ENCODE assay signal across 17 cellular contexts in genomic region chr5:32115985-32116384, GRCh38. TPM values are rescaled to one million over a fixed set of nuclear protein-coding genes. Genes with fewer than 3 reads are reported as not detected.
A peak's percentile ranks its signal among the peaks of the same experiment; 100 is the strongest.
DNase-seq lines count a peak whose midpoint lies in the region; ATAC-seq, FAIRE-seq and TF ChIP-seq lines count a peak whose summit lies in the region.
"Had no signal": no experiment of that assay in that cellular context is flagged by ENCODE, and none has a peak within 500 bp of the region (broad histone marks: within the 10 kb centered on the region; RNA-seq: fewer than 3 reads in every experiment).

No MANE protein-coding gene starts in this region.

- H3K27me3 Mint-ChIP-seq in activated CD4-positive, alpha-beta memory T cell treated with anti-CD3 and anti-CD28 coated beads, Interleukin-2, amount 10 ng/mL, durations not matched to agents 7 days and 5 days: no peaks in the 10 kb centered on the region

- H3K36me3 Mint-ChIP-seq in activated CD4-positive, alpha-beta memory T cell treated with anti-CD3 and anti-CD28 coated beads, Interleukin-2, amount 10 ng/mL, durations not matched to agents 7 days and 5 days (ENCODE audit: low read depth): peaks cover 56% of the 10 kb centered on the region

- H3K9me3 ChIP-seq in A549 (no peaks in the 10 kb centered on the region), uterus (no peaks in the 10 kb centered on the region)
- H3K9me3 ChIP-seq: heart right ventricle, lower lobe of right lung, stomach had no signal

- CTCF ChIA-PET in A549 (lab: Yijun Ruan, JAX): interaction anchor here (1.0 to 1.7 kb wide), 3 partner anchors 12 to 307 kb away, joined by 3 to 5 read pairs (median 4); no protein-coding TSS in a partner anchor
- CTCF ChIA-PET in activated CD4-positive, alpha-beta memory T cell treated with anti-CD3 and anti-CD28 coated beads, Interleukin-2, amount 10 ng/mL, durations not matched to agents 7 days and 5 days (lab: Charles Lee): no interaction called here

- no peak for FAIRE-seq in A549 (lab: Jason Lieb, UNC)

- ATAC-seq in A549: peak; percentile 74 to 75
- ATAC-seq: lower lobe of right lung had no signal

- peaks cover 23% of the 10 kb centered on the region for H3K4me1 Mint-ChIP-seq in activated CD4-positive, alpha-beta memory T cell treated with anti-CD3 and anti-CD28 coated beads, Interleukin-2, amount 10 ng/mL, durations not matched to agents 7 days and 5 days

- TF ChIP-seq POLR2A in A549 (IDR thresholded peaks at IDR 0.05; ENCODE audit: low read length) (no peak), uterus (IDR thresholded peaks at IDR 0.05) (no peak)

- TF ChIP-seq CTCF in A549 (IDR thresholded peaks at IDR 0.05) (no peak), uterus (IDR thresholded peaks at IDR 0.05) (no peak)

- POLR2A ChIA-PET in A549 (lab: Yijun Ruan, JAX): no interaction called here
- POLR2A ChIA-PET in activated CD4-positive, alpha-beta memory T cell treated with anti-CD3 and anti-CD28 coated beads, Interleukin-2, amount 10 ng/mL, durations not matched to agents 7 days and 5 days (lab: Charles Lee): no interaction called here

- H3K27ac ChIP-seq in A549: no peak overlapping the region
- H3K27ac ChIP-seq in uterus: no peak overlapping the region
- H3K27ac ChIP-seq: heart right ventricle, lower lobe of right lung, parathyroid adenoma, stomach had no signal

- H3K36me3 ChIP-seq in uterus: no peaks in the 10 kb centered on the region

- intact Hi-C loops in uterus (cut with DNase I; ENCODE audit: low total_unique reads): no loop called here

- H3K4me1 ChIP-seq in A549 (no peaks in the 10 kb centered on the region), uterus (no peaks in the 10 kb centered on the region)
- H3K4me1 ChIP-seq: lower lobe of right lung, parathyroid adenoma had no signal

- no peaks in the 10 kb centered on the region for H3K9me3 Mint-ChIP-seq in activated CD4-positive, alpha-beta memory T cell treated with anti-CD3 and anti-CD28 coated beads, Interleukin-2, amount 10 ng/mL, durations not matched to agents 7 days and 5 days

- H3K4me2 ChIP-seq in A549: no peak overlapping the region

- H3K27me3 ChIP-seq in uterus: no peaks in the 10 kb centered on the region
- H3K27me3 ChIP-seq: heart right ventricle, stomach had no signal

- 89% methylated on average over 3 of the region's 3 CpGs for WGBS in A549 (ENCODE audit: missing lambda C conversion rate)

- TF ChIP-seq RAD21 in A549 (conservative IDR thresholded peaks at IDR 0.05 in 1 of 2, IDR thresholded peaks at IDR 0.05 in 1 of 2): no peak

- DNase-seq in A549 (ENCODE audit: low read depth in 1 of 2, low spot score in 1 of 2) (peak; percentile 15 to 22), EH (ENCODE audit: low read depth) (peak; percentile 21), iPS-NIHi11 (ENCODE audit: low spot score) (peak; percentile 21), uterus (no peak), NCI-H187 treated with DMSO at 0.1 percent for 48 hours (lab: John Stamatoyannopoulos, UW) (no peak), NCI-H1694 (lab: John Stamatoyannopoulos, UW) (no peak)
- DNase-seq in activated CD4-positive, alpha-beta memory T cell treated with anti-CD3 and anti-CD28 coated beads, Interleukin-2, amount 10 ng/mL, durations not matched to agents 7 days and 5 days: no peak
- DNase-seq in stimulated activated CD4-positive, alpha-beta T cell treated with anti-CD3 and anti-CD28 coated beads, Interleukin-4, amount 100 ng/mL, for 1 hour: no peak
- DNase-seq: activated CD8-positive, alpha-beta memory T cell treated with anti-CD3 and anti-CD28 coated beads for 24 hours; COR-L47; GOT3; heart right ventricle; lower lobe of right lung; NCI-H1930; stimulated activated CD4-positive, alpha-beta T cell treated with anti-CD3 and anti-CD28 coated beads, Interleukin-2, amount 100 ng/mL, for 24 hours; stomach had no signal

- no peak overlapping the region for H3K4me3 ChIP-seq in A549
- no peak overlapping the region for H3K4me3 ChIP-seq in uterus
- H3K4me3 ChIP-seq: heart right ventricle, lower lobe of right lung, stomach had no signal

- H3K27ac Mint-ChIP-seq in activated CD4-positive, alpha-beta memory T cell treated with anti-CD3 and anti-CD28 coated beads, Interleukin-2, amount 10 ng/mL, durations not matched to agents 7 days and 5 days: peak overlapping the region; percentile 26

- H3K4me3 Mint-ChIP-seq in activated CD4-positive, alpha-beta memory T cell treated with anti-CD3 and anti-CD28 coated beads, Interleukin-2, amount 10 ng/mL, durations not matched to agents 7 days and 5 days: no peak overlapping the region

- no peak for TF ChIP-seq EP300 in A549 (IDR thresholded peaks at IDR 0.05)

TF ChIP-seq in A549, 52 proteins besides CTCF, POLR2A, EP300 and RAD21:
- TF ChIP-seq JUNB (IDR thresholded peaks at IDR 0.05) (no peak), SMC3 (IDR thresholded peaks at IDR 0.05) (no peak), HOXB13 (CRISPR knock-in tag; IDR thresholded peaks at IDR 0.05; ENCODE audit: low read depth) (no peak), SREBF2 (IDR thresholded peaks at IDR 0.05) (no peak)
- TF ChIP-seq, protein P1, sequence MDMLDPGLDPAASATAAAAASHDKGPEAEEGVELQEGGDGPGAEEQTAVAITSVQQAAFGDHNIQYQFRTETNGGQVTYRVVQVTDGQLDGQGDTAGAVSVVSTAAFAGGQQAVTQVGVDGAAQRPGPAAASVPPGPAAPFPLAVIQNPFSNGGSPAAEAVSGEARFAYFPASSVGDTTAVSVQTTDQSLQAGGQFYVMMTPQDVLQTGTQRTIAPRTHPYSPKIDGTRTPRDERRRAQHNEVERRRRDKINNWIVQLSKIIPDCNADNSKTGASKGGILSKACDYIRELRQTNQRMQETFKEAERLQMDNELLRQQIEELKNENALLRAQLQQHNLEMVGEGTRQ (IDR thresholded peaks at IDR 0.05): no peak

RNA-seq across cellular contexts. Expression of gene GOLPH3, which starts 58.1 kb away (rescaled TPM):
- 62.4 and 78.7 TPM in 2 replicates for polyA plus RNA-seq in A549 (2011; rRNA removed)
- 21.9 and 30.7 TPM in 2 replicates for polyA plus RNA-seq in A549 (2012; cell fraction: cytosol; rRNA removed)
- 18.7 and 28.6 TPM in 2 replicates for polyA plus RNA-seq in A549 (2012; cell fraction: nucleus; rRNA removed)
- polyA plus RNA-seq in A549 (2017; fragmentation: RNase III; extraction: RNeasy Plus Mini Kit Qiagen cat#74134 plus additional on column Dnase treatment): 50.9 to 58.0 TPM (median 57.8 TPM) in 3 replicates
- polyA minus RNA-seq in A549 (2011; rRNA and poly(A)+ RNA removed): 59.5 and 65.0 TPM in 2 replicates
- 10 to 100 TPM; 81.6 to 86.8 TPM for total RNA-seq in activated CD4-positive, alpha-beta memory T cell treated with anti-CD3 and anti-CD28 coated beads, Interleukin-2, amount 10 ng/mL, durations not matched to agents 7 days and 5 days
- total RNA-seq in uterus: 10 to 100 TPM; 31.8 to 93.7 (median 69.0) TPM

Comparison
In these comparisons a context has a peak if more than half of its experiments do, and no peak if none do; other contexts are left out.
1. DNase-seq: peak in A549 (2 of 2), EH (single experiment) and iPS-NIHi11 (single experiment); none in activated CD4-positive, alpha-beta memory T cell treated with anti-CD3 and anti-CD28 coated beads, Interleukin-2, amount 10 ng/mL, durations not matched to agents 7 days and 5 days (single experiment), stimulated activated CD4-positive, alpha-beta T cell treated with anti-CD3 and anti-CD28 coated beads, Interleukin-4, amount 100 ng/mL, for 1 hour (single experiment), uterus (0 of 2), NCI-H187 treated with DMSO at 0.1 percent for 48 hours (single experiment) and NCI-H1694 (single experiment).